Comparison of ENCODE assay signal across 8 cellular contexts in genomic region chrX:150547511-150548115, GRCh38. TPM values are rescaled to one million over a fixed set of nuclear protein-coding genes. Genes with fewer than 3 reads are reported as not detected.
DNase-seq lines count a peak whose midpoint lies in the region; ATAC-seq and TF ChIP-seq lines count a peak whose summit lies in the region.

No MANE protein-coding gene starts in this region.

- H3K27ac Mint-ChIP-seq in activated CD8-positive, alpha-beta memory T cell treated with anti-CD3 and anti-CD28 coated beads, Interleukin-2, amount 10 ng/mL, durations not matched to agents 7 days and 5 days: no peak overlapping the region
- peak overlapping the region in 7 of 9 donors; percentile 27 to 82 (median 72) for H3K27ac Mint-ChIP-seq in naive thymus-derived CD4-positive, alpha-beta T cell

- H3K4me1 Mint-ChIP-seq in activated CD8-positive, alpha-beta memory T cell treated with anti-CD3 and anti-CD28 coated beads, Interleukin-2, amount 10 ng/mL, durations not matched to agents 7 days and 5 days: peaks cover 36% of the 10 kb centered on the region
- peaks cover 10 to 35% (median 24%) of the 10 kb centered on the region in 7 donors for H3K4me1 Mint-ChIP-seq in naive thymus-derived CD4-positive, alpha-beta T cell

- TF ChIP-seq CTCF in fibroblast of pulmonary artery (IDR thresholded peaks at IDR 0.05; ENCODE audit: low read length, missing control alignments): no peak

- peaks cover 11 to 13% of the 10 kb centered on the region in 2 donors for H3K4me1 ChIP-seq in naive thymus-derived CD4-positive, alpha-beta T cell (ENCODE audit: control insufficient read depth in 2 of 2, insufficient read depth in 2 of 2, low read length in 2 of 2)
- no peaks in the 10 kb centered on the region for H3K4me1 ChIP-seq in aorta (ENCODE audit: control insufficient read depth in 1 of 2, insufficient read depth in 2 of 2, low read length in 2 of 2)

- ATAC-seq in GM19043 (IDR thresholded peaks at IDR 0.05; ENCODE audit: low read depth, unreplicated experiment) (peak; percentile 46), HG03521 (IDR thresholded peaks at IDR 0.05; ENCODE audit: unreplicated experiment) (peak; percentile 66), aorta (ENCODE audit: low FRiP score) (peak; percentile 91)
- ATAC-seq in activated CD8-positive, alpha-beta memory T cell treated with anti-CD3 and anti-CD28 coated beads, Interleukin-2, amount 10 ng/mL, durations not matched to agents 7 days and 5 days: peak; percentile 62
- peak; percentile 53 for ATAC-seq in naive thymus-derived CD4-positive, alpha-beta T cell

- no peaks in the 10 kb centered on the region for H3K27me3 ChIP-seq in naive thymus-derived CD4-positive, alpha-beta T cell (ENCODE audit: control insufficient read depth in 2 of 2, insufficient read depth in 2 of 2, low read length in 2 of 2)
- H3K27me3 ChIP-seq in aorta (ENCODE audit: control insufficient read depth in 1 of 2, insufficient read depth in 2 of 2, low read length in 1 of 2): no peaks in the 10 kb centered on the region

- no peaks in the 10 kb centered on the region for H3K9me3 Mint-ChIP-seq in activated CD8-positive, alpha-beta memory T cell treated with anti-CD3 and anti-CD28 coated beads, Interleukin-2, amount 10 ng/mL, durations not matched to agents 7 days and 5 days (ENCODE audit: low read depth)
- peaks cover 0 to 1% (median 0%) of the 10 kb centered on the region in 11 donors for H3K9me3 Mint-ChIP-seq in naive thymus-derived CD4-positive, alpha-beta T cell

- no peaks in the 10 kb centered on the region for H3K27me3 Mint-ChIP-seq in activated CD8-positive, alpha-beta memory T cell treated with anti-CD3 and anti-CD28 coated beads, Interleukin-2, amount 10 ng/mL, durations not matched to agents 7 days and 5 days
- H3K27me3 Mint-ChIP-seq in naive thymus-derived CD4-positive, alpha-beta T cell: no peaks in the 10 kb centered on the region

- CTCF ChIA-PET in activated CD8-positive, alpha-beta memory T cell treated with anti-CD3 and anti-CD28 coated beads, Interleukin-2, amount 10 ng/mL, durations not matched to agents 7 days and 5 days (lab: Charles Lee): no interaction called here
- CTCF ChIA-PET in naive thymus-derived CD4-positive, alpha-beta T cell (lab: Charles Lee): interaction anchor here (1.9 kb wide), 1 partner anchor 39 kb away, joined by 6 read pairs; no protein-coding TSS in a partner anchor

- H3K9me3 ChIP-seq in naive thymus-derived CD4-positive, alpha-beta T cell (ENCODE audit: control insufficient read depth in 2 of 3, low read length in 3 of 3): no peaks in the 10 kb centered on the region
- H3K9me3 ChIP-seq in aorta (ENCODE audit: control insufficient read depth, low read length): no peaks in the 10 kb centered on the region

- peak overlapping the region; percentile 47 for H3K4me3 Mint-ChIP-seq in activated CD8-positive, alpha-beta memory T cell treated with anti-CD3 and anti-CD28 coated beads, Interleukin-2, amount 10 ng/mL, durations not matched to agents 7 days and 5 days
- H3K4me3 Mint-ChIP-seq in naive thymus-derived CD4-positive, alpha-beta T cell: peak overlapping the region; percentile 61 to 91 (median 80)

- POLR2A ChIA-PET in naive thymus-derived CD4-positive, alpha-beta T cell (lab: Charles Lee): interaction anchor here (1.3 to 5.3 kb wide), 3 partner anchors 21 to 146 kb away, joined by 3 to 52 read pairs (median 10); partner anchors contain the start of genes MTM1 and MTMR1

- intact Hi-C loops in naive thymus-derived CD4-positive, alpha-beta T cell (cut with micrococcal nuclease): loop anchor here (2.0 to 5.0 kb wide), 6 partner anchors 21 to 350 kb away; partner anchors contain the start of genes CD99L2 (in 1 of the 2), MAMLD1 (in 1 of the 2) and MTM1 (in 1 of the 2)
- intact Hi-C loops in aorta (cut with DNase I): no loop called here

- 3 to 38% methylated on average over 31 to 47 of the region's 47 CpGs for WGBS in aorta, 2 donors

- H3K4me3 ChIP-seq in fibroblast of pulmonary artery (replicated peaks; ENCODE audit: low read depth, low read length) (peak overlapping the region; percentile 14), aorta (ENCODE audit: low read length in 2 of 2) (no peak overlapping the region)
- H3K4me3 ChIP-seq in naive thymus-derived CD4-positive, alpha-beta T cell (ENCODE audit: low read length): peak overlapping the region; percentile 43

- peak overlapping the region; percentile 14 for H3K27ac ChIP-seq in naive thymus-derived CD4-positive, alpha-beta T cell (ENCODE audit: low read depth, low read length)
- peak overlapping the region in 1 of 2 donors; percentile 94 for H3K27ac ChIP-seq in aorta (ENCODE audit: low read depth in 1 of 2, low read length in 2 of 2)

- no peaks in the 10 kb centered on the region for H3K36me3 ChIP-seq in naive thymus-derived CD4-positive, alpha-beta T cell (ENCODE audit: control insufficient read depth in 2 of 3, insufficient read depth in 3 of 3, low read length in 3 of 3)
- no peaks in the 10 kb centered on the region for H3K36me3 ChIP-seq in aorta (ENCODE audit: control insufficient read depth in 1 of 2, insufficient read depth in 2 of 2, low read length in 1 of 2)

- H3K36me3 Mint-ChIP-seq in activated CD8-positive, alpha-beta memory T cell treated with anti-CD3 and anti-CD28 coated beads, Interleukin-2, amount 10 ng/mL, durations not matched to agents 7 days and 5 days: no peaks in the 10 kb centered on the region
- no peaks in the 10 kb centered on the region for H3K36me3 Mint-ChIP-seq in naive thymus-derived CD4-positive, alpha-beta T cell

- DNase-seq in CD1c-positive myeloid dendritic cell (ENCODE audit: extremely low spot score) (peak; percentile 47), fibroblast of pulmonary artery (ENCODE audit: low read depth) (peak; percentile 56), aorta (peak; percentile 88 to 91), NCI-H82 treated with DMSO at 0.1 percent for 48 hours (lab: John Stamatoyannopoulos, UW; ENCODE audit: unreplicated experiment) (no peak)
- no peak for DNase-seq in activated CD8-positive, alpha-beta memory T cell treated with anti-CD3 and anti-CD28 coated beads, Interleukin-2, amount 10 ng/mL, durations not matched to agents 7 days and 5 days
- DNase-seq in naive thymus-derived CD4-positive, alpha-beta T cell: peak in 1 of 9 donors; percentile 25

RNA-seq across cellular contexts. Expression of gene MTM1, which starts 20.8 kb away (rescaled TPM):
- 10 to 100 TPM; 38.6 to 40.3 TPM for total RNA-seq in activated CD8-positive, alpha-beta memory T cell treated with anti-CD3 and anti-CD28 coated beads, Interleukin-2, amount 10 ng/mL, durations not matched to agents 7 days and 5 days
- 10 to 100 TPM; 21.8 to 34.7 (median 28.8) TPM for total RNA-seq in naive thymus-derived CD4-positive, alpha-beta T cell
- 10 to 100 TPM; 11.9 to 14.7 TPM for polyA plus RNA-seq in naive thymus-derived CD4-positive, alpha-beta T cell
- total RNA-seq in aorta: 10 to 100 TPM; 13.6 to 20.5 TPM
- polyA plus RNA-seq in aorta: 1 to 10 TPM; 5.5 to 8.4 TPM

Comparison
In these comparisons a context has a peak if more than half of its experiments do, and no peak if none do; other contexts are left out.
1. DNase-seq: peak in CD1c-positive myeloid dendritic cell (single experiment), fibroblast of pulmonary artery (single experiment) and aorta (2 of 2); none in activated CD8-positive, alpha-beta memory T cell treated with anti-CD3 and anti-CD28 coated beads, Interleukin-2, amount 10 ng/mL, durations not matched to agents 7 days and 5 days (single experiment) and NCI-H82 treated with DMSO at 0.1 percent for 48 hours (single experiment).
2. H3K4me3 ChIP-seq: peak in fibroblast of pulmonary artery (single experiment) and naive thymus-derived CD4-positive, alpha-beta T cell (single experiment); none in aorta (0 of 2).
3. intact Hi-C loops: an anchor here in naive thymus-derived CD4-positive, alpha-beta T cell (2.0 to 5.0 kb wide); none called in aorta.
4. Peak in every context shown above with its lines, with median percentiles within 50 percentile points of each other: ATAC-seq.